Comparison of ENCODE assay signal across 1 cellular context in genomic region chr3:50264389-50264963, GRCh38.
A peak's percentile ranks its signal among the peaks of the same experiment; 100 is the strongest.
TF ChIP-seq lines count a peak whose summit lies in the region.

No MANE protein-coding gene starts in this region.

TF ChIP-seq in HepG2, 621 proteins besides CTCF, POLR2A, EP300 and RAD21 (continued from another document and continues in another):
- TF ChIP-seq, protein P1, sequence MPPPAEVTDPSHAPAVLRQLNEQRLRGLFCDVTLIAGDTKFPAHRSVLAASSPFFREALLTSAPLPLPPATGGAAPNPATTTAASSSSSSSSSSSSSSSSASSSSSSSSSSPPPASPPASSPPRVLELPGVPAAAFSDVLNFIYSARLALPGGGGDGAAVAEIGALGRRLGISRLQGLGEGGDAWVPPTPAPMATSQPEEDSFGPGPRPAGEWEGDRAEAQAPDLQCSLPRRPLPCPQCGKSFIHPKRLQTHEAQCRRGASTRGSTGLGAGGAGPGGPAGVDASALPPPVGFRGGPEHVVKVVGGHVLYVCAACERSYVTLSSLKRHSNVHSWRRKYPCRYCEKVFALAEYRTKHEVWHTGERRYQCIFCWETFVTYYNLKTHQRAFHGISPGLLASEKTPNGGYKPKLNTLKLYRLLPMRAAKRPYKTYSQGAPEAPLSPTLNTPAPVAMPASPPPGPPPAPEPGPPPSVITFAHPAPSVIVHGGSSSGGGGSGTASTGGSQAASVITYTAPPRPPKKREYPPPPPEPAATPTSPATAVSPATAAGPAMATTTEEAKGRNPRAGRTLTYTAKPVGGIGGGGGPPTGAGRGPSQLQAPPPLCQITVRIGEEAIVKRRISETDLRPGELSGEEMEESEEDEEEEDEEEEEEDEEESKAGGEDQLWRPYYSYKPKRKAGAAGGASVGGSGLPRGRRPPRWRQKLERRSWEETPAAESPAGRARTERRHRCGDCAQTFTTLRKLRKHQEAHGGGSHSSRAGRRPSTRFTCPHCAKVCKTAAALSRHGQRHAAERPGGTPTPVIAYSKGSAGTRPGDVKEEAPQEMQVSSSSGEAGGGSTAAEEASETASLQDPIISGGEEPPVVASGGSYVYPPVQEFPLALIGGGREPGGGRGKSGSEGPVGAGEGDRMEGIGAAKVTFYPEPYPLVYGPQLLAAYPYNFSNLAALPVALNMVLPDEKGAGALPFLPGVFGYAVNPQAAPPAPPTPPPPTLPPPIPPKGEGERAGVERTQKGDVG (CRISPR knock-in tag; IDR thresholded peaks at IDR 0.05; ENCODE audit: borderline replicate concordance): 0 out of 2 replicates have a peak, but pooled peaks have one; percentile 34
- TF ChIP-seq HMG20A (CRISPR knock-in tag; IDR thresholded peaks at IDR 0.05; ENCODE audit: borderline replicate concordance) (peak; percentile 45; the same call in 1 of the 2 replicates), ZNF614 (CRISPR knock-in tag; IDR thresholded peaks at IDR 0.05; ENCODE audit: borderline replicate concordance) (peak; percentile 89), SIX4 (CRISPR knock-in tag; IDR thresholded peaks at IDR 0.05) (0 out of 2 replicates have a peak, but pooled peaks have one; percentile 21), KMT2A (CRISPR knock-in tag; IDR thresholded peaks at IDR 0.05) (no peak), SOX6 (IDR thresholded peaks at IDR 0.05) (no peak), SOX6 (CRISPR knock-in tag; IDR thresholded peaks at IDR 0.05) (peak; percentile 63), SNAPC4 (CRISPR knock-in tag; IDR thresholded peaks at IDR 0.05) (peak; percentile 47; the same call in 1 of the 2 replicates), KLF12 (CRISPR knock-in tag; IDR thresholded peaks at IDR 0.05; ENCODE audit: borderline replicate concordance) (0 out of 2 replicates have a peak, but pooled peaks have one; percentile 50), NCOA2 (CRISPR knock-in tag; IDR thresholded peaks at IDR 0.05) (peak; percentile 63; the same call in 1 of the 2 replicates), JUN (CRISPR knock-in tag; IDR thresholded peaks at IDR 0.05) (peak; percentile 96), HOMEZ (CRISPR knock-in tag; IDR thresholded peaks at IDR 0.05; ENCODE audit: low read depth) (peak; percentile 37; the same call in 1 of the 2 replicates), HNF4A (CRISPR knock-in tag; IDR thresholded peaks at IDR 0.05) (peak; percentile 78), KAT2B (IDR thresholded peaks at IDR 0.05; ENCODE audit: borderline replicate concordance, low read depth, low read length) (no peak), FOSL2 (CRISPR knock-in tag; IDR thresholded peaks at IDR 0.05) (peak; percentile 74), ZNF121 (CRISPR knock-in tag; IDR thresholded peaks at IDR 0.05) (no peak), ZNF160 (CRISPR knock-in tag; IDR thresholded peaks at IDR 0.05) (0 out of 2 replicates have a peak, but pooled peaks have one; percentile 9), ZNF790 (CRISPR knock-in tag; IDR thresholded peaks at IDR 0.05; ENCODE audit: borderline replicate concordance) (no peak), CHD4 (IDR thresholded peaks at IDR 0.05; ENCODE audit: borderline replicate concordance, low read length) (0 out of 2 replicates have a peak, but pooled peaks have one; percentile 19), ZFP36L1 (CRISPR knock-in tag; IDR thresholded peaks at IDR 0.05) (no peak), DMAP1 (CRISPR knock-in tag; IDR thresholded peaks at IDR 0.05) (peak; percentile 51; the same call in 1 of the 2 replicates), IKZF5 (CRISPR knock-in tag; IDR thresholded peaks at IDR 0.05) (no peak), HDAC2 (CRISPR knock-in tag; IDR thresholded peaks at IDR 0.05) (peak; percentile 66), TEAD3 (CRISPR knock-in tag; optimal IDR thresholded peaks at IDR 0.05; ENCODE audit: borderline replicate concordance) (peak; percentile 97), SMAD3 (CRISPR knock-in tag; IDR thresholded peaks at IDR 0.05) (peak; percentile 66; the same call in 1 of the 2 replicates), FOXP1 (IDR thresholded peaks at IDR 0.05) (0 out of 2 replicates have a peak, but pooled peaks have one; percentile 10), FOXP1 (CRISPR knock-in tag; IDR thresholded peaks at IDR 0.05) (0 out of 2 replicates have a peak, but pooled peaks have one; percentile 4), MED13 (CRISPR knock-in tag; IDR thresholded peaks at IDR 0.05) (0 out of 2 replicates have a peak, but pooled peaks have one; percentile 1), NKX3-1 (CRISPR knock-in tag; IDR thresholded peaks at IDR 0.05) (no peak), U2AF1 (optimal IDR thresholded peaks at IDR 0.05; ENCODE audit: low read depth, low read length) (no peak), ZKSCAN1 (IDR thresholded peaks at IDR 0.05; ENCODE audit: low read length) (0 out of 2 replicates have a peak, but pooled peaks have one; percentile 53), KLF9 (CRISPR knock-in tag; IDR thresholded peaks at IDR 0.05; ENCODE audit: low read depth) (0 out of 2 replicates have a peak, but pooled peaks have one; percentile 34), CREB1 (IDR thresholded peaks at IDR 0.05) (peak; percentile 31; the same call in 1 of the 2 replicates), CREB1 (CRISPR knock-in tag; IDR thresholded peaks at IDR 0.05) (no peak), HNF1A (IDR thresholded peaks at IDR 0.05; ENCODE audit: low read depth) (no peak; the same call in 1 of the 2 replicates), HNF1A (CRISPR knock-in tag; IDR thresholded peaks at IDR 0.05; ENCODE audit: borderline replicate concordance) (peak; percentile 21; the same call in 1 of the 2 replicates), ZNF543 (CRISPR knock-in tag; IDR thresholded peaks at IDR 0.05) (0 out of 2 replicates have a peak, but pooled peaks have one; percentile 45), ZNF850 (CRISPR knock-in tag; conservative IDR thresholded peaks at IDR 0.05) (no peak), ZNF253 (CRISPR knock-in tag; IDR thresholded peaks at IDR 0.05; ENCODE audit: borderline replicate concordance) (no peak), ZNF20 (CRISPR knock-in tag; IDR thresholded peaks at IDR 0.05) (no peak), ZNF549 (CRISPR knock-in tag; IDR thresholded peaks at IDR 0.05) (no peak), ZNF180 (CRISPR knock-in tag; IDR thresholded peaks at IDR 0.05; ENCODE audit: borderline replicate concordance, low read depth) (no peak), TCF7 (IDR thresholded peaks at IDR 0.05; ENCODE audit: low read depth) (0 out of 2 replicates have a peak, but pooled peaks have one; percentile 25), JARID2 (CRISPR knock-in tag; IDR thresholded peaks at IDR 0.05; ENCODE audit: insufficient replicate concordance) (no peak), PHF21A (CRISPR knock-in tag; IDR thresholded peaks at IDR 0.05) (peak; percentile 59), SAP130 (CRISPR knock-in tag; IDR thresholded peaks at IDR 0.05; ENCODE audit: low read depth) (peak; percentile 87), KDM6A (CRISPR knock-in tag; IDR thresholded peaks at IDR 0.05; ENCODE audit: low read depth) (peak; percentile 64), HDAC1 (CRISPR knock-in tag; IDR thresholded peaks at IDR 0.05) (peak; percentile 49; the same call in 1 of the 2 replicates), RBFOX2 (IDR thresholded peaks at IDR 0.05; ENCODE audit: low read depth, low read length) (peak; percentile 10; the same call in 1 of the 2 replicates), RNF2 (conservative IDR thresholded peaks at IDR 0.05; ENCODE audit: low read depth) (no peak), ZFP82 (CRISPR knock-in tag; IDR thresholded peaks at IDR 0.05; ENCODE audit: borderline replicate concordance) (no peak), CREM (IDR thresholded peaks at IDR 0.05) (peak; percentile 56; the same call in 1 of the 2 replicates), CREM (CRISPR knock-in tag; IDR thresholded peaks at IDR 0.05) (no peak), ZNF746 (CRISPR knock-in tag; IDR thresholded peaks at IDR 0.05) (peak; percentile 99), ZNF383 (CRISPR knock-in tag; IDR thresholded peaks at IDR 0.05; ENCODE audit: borderline replicate concordance) (no peak)
- TF ChIP-seq, protein P2, sequence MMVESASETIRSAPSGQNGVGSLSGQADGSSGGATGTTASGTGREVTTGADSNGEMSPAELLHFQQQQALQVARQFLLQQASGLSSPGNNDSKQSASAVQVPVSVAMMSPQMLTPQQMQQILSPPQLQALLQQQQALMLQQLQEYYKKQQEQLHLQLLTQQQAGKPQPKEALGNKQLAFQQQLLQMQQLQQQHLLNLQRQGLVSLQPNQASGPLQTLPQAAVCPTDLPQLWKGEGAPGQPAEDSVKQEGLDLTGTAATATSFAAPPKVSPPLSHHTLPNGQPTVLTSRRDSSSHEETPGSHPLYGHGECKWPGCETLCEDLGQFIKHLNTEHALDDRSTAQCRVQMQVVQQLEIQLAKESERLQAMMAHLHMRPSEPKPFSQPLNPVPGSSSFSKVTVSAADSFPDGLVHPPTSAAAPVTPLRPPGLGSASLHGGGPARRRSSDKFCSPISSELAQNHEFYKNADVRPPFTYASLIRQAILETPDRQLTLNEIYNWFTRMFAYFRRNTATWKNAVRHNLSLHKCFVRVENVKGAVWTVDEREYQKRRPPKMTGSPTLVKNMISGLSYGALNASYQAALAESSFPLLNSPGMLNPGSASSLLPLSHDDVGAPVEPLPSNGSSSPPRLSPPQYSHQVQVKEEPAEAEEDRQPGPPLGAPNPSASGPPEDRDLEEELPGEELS (CRISPR knock-in tag; IDR thresholded peaks at IDR 0.05): peak; percentile 45
